8 cellular contexts compared by ENCODE assay signal in the genomic region with DNA sequence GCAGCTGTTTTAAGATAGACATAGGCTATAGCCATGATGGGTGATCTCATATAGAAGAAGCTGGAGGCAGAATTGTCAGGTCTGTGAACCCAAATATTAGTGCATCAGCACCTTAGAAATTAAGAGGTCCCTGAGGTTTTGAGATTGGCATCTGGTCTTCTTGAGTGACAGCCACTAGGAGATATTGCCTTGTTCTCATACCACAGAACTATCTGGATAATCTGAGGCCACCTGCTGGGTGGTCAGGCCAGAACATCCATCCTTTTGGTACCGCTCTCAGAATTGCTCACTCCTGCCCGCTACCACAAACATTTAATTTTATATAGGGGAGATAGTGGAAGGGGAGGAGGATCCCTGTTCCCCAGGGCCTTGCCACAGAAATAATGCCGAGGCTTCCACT.
A peak's percentile ranks its signal among the peaks of the same experiment; 100 is the strongest.
DNase-seq lines count a peak whose midpoint lies in the region; ATAC-seq and TF ChIP-seq lines count a peak whose summit lies in the region.

No MANE protein-coding gene starts in this region.

- H2AK5ac ChIP-seq in IMR-90 (ENCODE audit: low read depth, low read length) = 0 out of 2 replicates have a peak overlapping the region, but pooled peaks have one; percentile 86

- peak; percentile 18; the same call in 1 of the 2 replicates for TF ChIP-seq CTCF in GM12875 (IDR thresholded peaks at IDR 0.05; ENCODE audit: borderline replicate concordance, insufficient read depth, low read depth, low read length)
- peak; percentile 37 for TF ChIP-seq CTCF in IMR-90 (conservative IDR thresholded peaks at IDR 0.05; ENCODE audit: low read depth, low read length)
- peak; percentile 73 for TF ChIP-seq CTCF in chondrocyte (IDR thresholded peaks at IDR 0.05)
- TF ChIP-seq CTCF in prostate gland (IDR thresholded peaks at IDR 0.05) = peak in 3 of 4 experiments; percentile 21 to 44 (median 40)

- no peaks in the 10 kb centered on the region for H3K27me3 ChIP-seq in IMR-90 (ENCODE audit: control insufficient read depth, insufficient read depth, low read length)
- no peaks in the 10 kb centered on the region for H3K27me3 ChIP-seq in prostate gland (replicated peaks; ENCODE audit: insufficient read depth)

- H2AFZ ChIP-seq in IMR-90 (replicated peaks; ENCODE audit: low read length, poor library complexity) = no peak overlapping the region

- H3K4me1 ChIP-seq in IMR-90 (ENCODE audit: control insufficient read depth, insufficient read depth, low read length) (no peaks in the 10 kb centered on the region; the same call in 1 of the 2 replicates), prostate gland (replicated peaks) (peaks cover 3% of the 10 kb centered on the region)

- peak; percentile 32 for DNase-seq in IMR-90
- no peak for DNase-seq in chondrocyte (ENCODE audit: low spot score)
- DNase-seq in prostate gland (ENCODE audit: low spot score) = no peak
- DNase-seq in activated T-helper 1 cell treated with anti-CD3 and anti-CD28 coated beads, Interleukin-12 subunit alpha, Interleukin-12 subunit beta, Interleukin-2, Interleukin-4 antibody, amounts not matched to agents 30 ng/mL and 10 ng/mL and 1 ng/mL, durations not matched to agents 14 hours and 24 hours and 36 hours (ENCODE audit: low spot score) = no peak
- no peak for DNase-seq in NCI-H226
- no peak for DNase-seq in activated gamma-delta T cell (lab: John Stamatoyannopoulos, UW)

- no peak overlapping the region for H3K18ac ChIP-seq in IMR-90 (ENCODE audit: low read depth, low read length)

- H3K56ac ChIP-seq in IMR-90 (ENCODE audit: extremely low read depth, insufficient read depth, low read length) = no peak overlapping the region

- POLR2A ChIA-PET in IMR-90 (lab: Charles Lee; ENCODE audit: unreplicated experiment) = no interaction called here

- H3K9ac ChIP-seq in IMR-90 (ENCODE audit: low read depth, low read length) = no peak overlapping the region

- H3K27me3 Mint-ChIP-seq in chondrocyte (ENCODE audit: low read depth) = peaks cover 14% of the 10 kb centered on the region
- peaks cover 13% of the 10 kb centered on the region for H3K27me3 Mint-ChIP-seq in activated T-helper 1 cell treated with anti-CD3 and anti-CD28 coated beads, Interleukin-12 subunit alpha, Interleukin-12 subunit beta, Interleukin-2, Interleukin-4 antibody, amounts not matched to agents 30 ng/mL and 10 ng/mL and 1 ng/mL, durations not matched to agents 14 hours and 24 hours and 36 hours (ENCODE audit: insufficient read depth)

- TF ChIP-seq POLR2A in IMR-90 (IDR thresholded peaks at IDR 0.05; ENCODE audit: low read depth, low read length) (no peak), prostate gland (IDR thresholded peaks at IDR 0.05) (no peak)

- H3K36me3 ChIP-seq in IMR-90 (ENCODE audit: control insufficient read depth, insufficient read depth, low read length) (no peaks in the 10 kb centered on the region), prostate gland (no peaks in the 10 kb centered on the region)

- H4K91ac ChIP-seq in IMR-90 (ENCODE audit: insufficient read depth, low read depth, low read length) = peak overlapping the region; percentile 25; the same call in 1 of the 2 replicates

- no CpG with 5 or more reads among the region's 3 CpGs for WGBS in IMR-90 (ENCODE audit: extremely low coverage in 2 of 2, insufficient read length in 1 of 2), 2 experiments
- 84% methylated on average over 3 of the region's 3 CpGs for WGBS in prostate gland

- H2AK9ac ChIP-seq in IMR-90 (replicated peaks; ENCODE audit: low read depth, low read length, poor library complexity) = no peak overlapping the region

- intact Hi-C loops in IMR-90 (cut with micrococcal nuclease) (loop anchor here (2.0 to 10.0 kb wide), 3 partner anchors 43 to 519 kb away; no protein-coding TSS in a partner anchor), prostate gland (cut with DNase I) (loop anchor here (2.0 kb wide), 1 partner anchor 415 kb away; no protein-coding TSS in a partner anchor)
- intact Hi-C loops in activated T-helper 1 cell treated with anti-CD3 and anti-CD28 coated beads, Interleukin-12 subunit alpha, Interleukin-12 subunit beta, Interleukin-2, Interleukin-4 antibody, amounts not matched to agents 30 ng/mL and 10 ng/mL and 1 ng/mL, durations not matched to agents 14 hours and 24 hours and 36 hours (cut with micrococcal nuclease) = loop anchor here (2.0 to 10.0 kb wide), 2 partner anchors 131 to 239 kb away; no protein-coding TSS in a partner anchor

- H3K4me3 ChIP-seq in GM12875 (ENCODE audit: low read depth, low read length) = no peak overlapping the region
- H3K4me3 ChIP-seq in IMR-90 (ENCODE audit: insufficient read depth, low read depth, low read length) = no peak overlapping the region
- no peak overlapping the region for H3K4me3 ChIP-seq in prostate gland

- H4K5ac ChIP-seq in IMR-90 (ENCODE audit: low read depth, low read length) = no peak overlapping the region

- BruUV-seq in IMR-90 (replicated peaks; lab: Mats Ljungman, UMichigan) = no TSS peak

- H3K79me1 ChIP-seq in IMR-90 (ENCODE audit: low read depth in 1 of 2, low read length in 2 of 2) = no peaks in the 10 kb centered on the region

- H3K4me3 Mint-ChIP-seq in chondrocyte (ENCODE audit: unreplicated experiment) = no peak overlapping the region
- no peak overlapping the region for H3K4me3 Mint-ChIP-seq in activated T-helper 1 cell treated with anti-CD3 and anti-CD28 coated beads, Interleukin-12 subunit alpha, Interleukin-12 subunit beta, Interleukin-2, Interleukin-4 antibody, amounts not matched to agents 30 ng/mL and 10 ng/mL and 1 ng/mL, durations not matched to agents 14 hours and 24 hours and 36 hours

- 0 out of 2 replicates have a peak, but pooled peaks have one; percentile 27 for ATAC-seq in IMR-90 (ENCODE audit: low read depth)
- ATAC-seq in HG03280 (IDR thresholded peaks at IDR 0.05; ENCODE audit: unreplicated experiment) = no peak

- peak; percentile 53 for TF ChIP-seq RAD21 in IMR-90 (IDR thresholded peaks at IDR 0.05; ENCODE audit: low read length)

- peak overlapping the region; percentile 19; the same call in 2 of the 3 replicates for H2BK15ac ChIP-seq in IMR-90 (ENCODE audit: low read depth, low read length)

- H3K27ac ChIP-seq in IMR-90 (ENCODE audit: insufficient read depth, low read length) (no peak overlapping the region), prostate gland (no peak overlapping the region)

- H3K9me3 Mint-ChIP-seq in chondrocyte (ENCODE audit: low read depth) = peaks cover 5% of the 10 kb centered on the region
- H3K9me3 Mint-ChIP-seq in activated T-helper 1 cell treated with anti-CD3 and anti-CD28 coated beads, Interleukin-12 subunit alpha, Interleukin-12 subunit beta, Interleukin-2, Interleukin-4 antibody, amounts not matched to agents 30 ng/mL and 10 ng/mL and 1 ng/mL, durations not matched to agents 14 hours and 24 hours and 36 hours = peaks cover 4% of the 10 kb centered on the region

- peak overlapping the region; percentile 66 for H2BK5ac ChIP-seq in IMR-90 (ENCODE audit: low read depth, low read length, poor library complexity, severe bottlenecking)

- H3K4me1 Mint-ChIP-seq in chondrocyte (ENCODE audit: low read depth) = peaks cover 11% of the 10 kb centered on the region
- peaks cover 37% of the 10 kb centered on the region for H3K4me1 Mint-ChIP-seq in activated T-helper 1 cell treated with anti-CD3 and anti-CD28 coated beads, Interleukin-12 subunit alpha, Interleukin-12 subunit beta, Interleukin-2, Interleukin-4 antibody, amounts not matched to agents 30 ng/mL and 10 ng/mL and 1 ng/mL, durations not matched to agents 14 hours and 24 hours and 36 hours (ENCODE audit: low read depth)

- no peak overlapping the region for H3K27ac Mint-ChIP-seq in chondrocyte (ENCODE audit: unreplicated experiment)
- H3K27ac Mint-ChIP-seq in activated T-helper 1 cell treated with anti-CD3 and anti-CD28 coated beads, Interleukin-12 subunit alpha, Interleukin-12 subunit beta, Interleukin-2, Interleukin-4 antibody, amounts not matched to agents 30 ng/mL and 10 ng/mL and 1 ng/mL, durations not matched to agents 14 hours and 24 hours and 36 hours = no peak overlapping the region

- CTCF ChIA-PET in IMR-90 (lab: Yijun Ruan, JAX) = interaction anchor here (1.8 to 8.3 kb wide), 3 partner anchors 410 to 418 kb away, joined by 13 to 81 read pairs (median 15); no protein-coding TSS in a partner anchor

- no peaks in the 10 kb centered on the region for H4K20me1 ChIP-seq in IMR-90 (ENCODE audit: insufficient read depth, low read length)

- H3K23ac ChIP-seq in IMR-90 (ENCODE audit: low read depth, low read length) = peak overlapping the region; percentile 40; the same call in 1 of the 2 replicates

- peak overlapping the region; percentile 69; the same call in 1 of the 2 replicates for H2BK20ac ChIP-seq in IMR-90 (ENCODE audit: low read depth, low read length)

- no peak overlapping the region for H3K14ac ChIP-seq in IMR-90 (replicated peaks; ENCODE audit: low read depth, low read length)

- H2BK120ac ChIP-seq in IMR-90 (ENCODE audit: low read depth, low read length) = peak overlapping the region; percentile 80

- H3K9me3 ChIP-seq in IMR-90 (ENCODE audit: control insufficient read depth, insufficient read depth, low read length) = no peaks in the 10 kb centered on the region
- H3K9me3 ChIP-seq in prostate gland = no peaks in the 10 kb centered on the region

- dilution Hi-C loops in IMR-90 (cut with HindIII; ENCODE audit: low sequenced_read_pairs, unreplicated experiment) = no loop called here

- peak overlapping the region; percentile 38; the same call in 1 of the 2 replicates for H3K4ac ChIP-seq in IMR-90 (ENCODE audit: low read depth, low read length)

- H3K36me3 Mint-ChIP-seq in chondrocyte (ENCODE audit: low read depth) = no peaks in the 10 kb centered on the region
- no peaks in the 10 kb centered on the region for H3K36me3 Mint-ChIP-seq in activated T-helper 1 cell treated with anti-CD3 and anti-CD28 coated beads, Interleukin-12 subunit alpha, Interleukin-12 subunit beta, Interleukin-2, Interleukin-4 antibody, amounts not matched to agents 30 ng/mL and 10 ng/mL and 1 ng/mL, durations not matched to agents 14 hours and 24 hours and 36 hours (ENCODE audit: low read depth)

- in situ Hi-C loops in IMR-90 (cut with MboI; ENCODE audit: low sequenced_read_pairs) = no loop called here

- H4K8ac ChIP-seq in IMR-90 (ENCODE audit: low read depth in 2 of 2, low read length in 2 of 2) = peak overlapping the region; percentile 9 to 14; a peak in 1 of 4 replicates

- no peaks in the 10 kb centered on the region for H3K9me1 ChIP-seq in IMR-90 (ENCODE audit: insufficient read depth, low read length)

- H3K4me2 ChIP-seq in IMR-90 (ENCODE audit: low read depth, low read length) = no peak overlapping the region

TF ChIP-seq in IMR-90, 13 proteins besides CTCF, POLR2A, EP300 and RAD21:
- TF ChIP-seq MXI1 (IDR thresholded peaks at IDR 0.05; ENCODE audit: borderline replicate concordance, low read depth, low read length) (no peak), SMC3 (IDR thresholded peaks at IDR 0.05; ENCODE audit: low read depth, low read length) (peak; percentile 47)
TF ChIP-seq in IMR-90: peak in this region for 1.

Comparison
In these comparisons a context has a peak if more than half of its experiments do, and no peak if none do; other contexts are left out.
1. CTCF ChIP-seq: peak in every context shown above with its lines; median percentile 73 in chondrocyte; 40 in prostate gland; 37 in IMR-90; 18 in GM12875.